ENCODE assay signal across 8 cellular contexts in genomic region chr14:91373591-91374245, GRCh38.
DNase-seq lines count a peak whose midpoint lies in the region; ATAC-seq lines count a peak whose summit lies in the region.

No MANE protein-coding gene starts in this region.

- DNase-seq in COLO668 (lab: John Stamatoyannopoulos, UW; ENCODE audit: unreplicated experiment), result peak; percentile 31
- peak; percentile 52 for DNase-seq in T follicular helper cell (ENCODE audit: low read depth)
- peak; percentile 58 for DNase-seq in germinal center (ENCODE audit: low spot score)
- no peak for DNase-seq in retina
- DNase-seq in NCI-H1105 (lab: John Stamatoyannopoulos, UW), result no peak
- DNase-seq in ACHN, result no peak

- in situ Hi-C loops in ACHN (cut with HindIII; ENCODE audit: low pct_ligation_motif_present, low pct_unique_long_range_greater_than_20kb, low sequenced_read_pairs), result no loop called here

- peak; percentile 56 for ATAC-seq in GM19372 (IDR thresholded peaks at IDR 0.05; ENCODE audit: low read depth, unreplicated experiment)
- ATAC-seq in HG03280 (IDR thresholded peaks at IDR 0.05; ENCODE audit: unreplicated experiment), result peak; percentile 62

Comparison
In these comparisons a context has a peak if more than half of its experiments do, and no peak if none do; other contexts are left out.
1. DNase-seq: peak in COLO668 (single experiment), T follicular helper cell (single experiment) and germinal center (single experiment); none in retina (single experiment), NCI-H1105 (single experiment) and ACHN (single experiment).